In genomic region chr6:75124983-75125382, GRCh38 we compare ENCODE assay signal across 1 cellular context.
TF ChIP-seq lines count a peak whose summit lies in the region.

No MANE protein-coding gene starts in this region.

TF ChIP-seq in endothelial cell of umbilical vein, 7 proteins besides CTCF, POLR2A, EP300 and RAD21:
- TF ChIP-seq, protein P1, sequence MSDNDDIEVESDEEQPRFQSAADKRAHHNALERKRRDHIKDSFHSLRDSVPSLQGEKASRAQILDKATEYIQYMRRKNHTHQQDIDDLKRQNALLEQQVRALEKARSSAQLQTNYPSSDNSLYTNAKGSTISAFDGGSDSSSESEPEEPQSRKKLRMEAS (IDR thresholded peaks at IDR 0.05; ENCODE audit: insufficient read depth, insufficient read length): no peak
- TF ChIP-seq GATA2 (IDR thresholded peaks at IDR 0.05; ENCODE audit: insufficient read depth, insufficient read length, low read depth, low read length) (no peak), MYC (IDR thresholded peaks at IDR 0.05; ENCODE audit: low read depth, low read length) (no peak), JUN (IDR thresholded peaks at IDR 0.05; ENCODE audit: borderline replicate concordance, insufficient read depth, insufficient read length, low read depth) (no peak), EZH2 (IDR thresholded peaks at IDR 0.05; ENCODE audit: borderline replicate concordance, low read depth, low read length, severe bottlenecking) (no peak), POLR2AphosphoS5 (IDR thresholded peaks at IDR 0.05; ENCODE audit: insufficient read depth, low read depth, low read length) (no peak), FOS (IDR thresholded peaks at IDR 0.05; ENCODE audit: borderline replicate concordance, insufficient read depth, low read length) (no peak)
